Comparison of ENCODE assay signal across 1 cellular context in the genomic region with DNA sequence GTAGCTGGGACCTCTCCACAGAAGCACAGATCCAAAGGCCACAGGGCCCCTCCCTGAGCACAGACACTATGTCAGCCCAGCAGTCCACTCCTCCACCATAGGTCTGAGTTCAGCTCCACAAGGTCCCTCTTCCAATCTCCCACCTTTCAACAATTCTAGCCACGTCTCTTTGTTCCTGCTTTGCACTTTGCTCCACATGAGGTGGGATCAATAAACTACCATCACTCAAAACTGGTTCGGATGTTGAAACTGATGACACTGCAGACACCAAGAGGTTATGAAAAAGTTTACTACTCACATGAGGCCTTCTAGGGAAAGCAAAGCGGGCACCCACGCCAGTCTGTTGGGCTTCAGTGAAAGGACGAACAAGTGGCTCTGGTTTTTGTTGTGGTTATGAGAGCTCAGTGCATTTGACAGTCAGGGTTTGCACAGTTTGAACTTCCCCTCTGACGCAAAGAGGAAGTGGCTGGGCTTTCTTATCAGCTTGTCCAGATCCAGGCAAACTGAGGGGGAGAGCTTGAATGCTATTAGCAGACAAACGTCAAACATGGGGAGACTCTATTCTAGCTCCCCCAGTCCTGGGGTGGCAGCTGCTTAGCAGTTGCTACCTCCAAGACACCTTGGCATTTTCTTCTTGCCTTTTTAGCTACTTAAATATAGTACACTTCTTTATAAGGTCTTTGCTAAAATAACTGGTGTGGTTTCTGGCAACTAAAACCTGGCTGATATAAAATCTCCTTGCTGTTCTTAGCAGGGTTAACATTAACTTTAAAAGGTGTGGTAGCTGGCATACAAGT.
TF ChIP-seq lines count a peak whose summit lies in the region.

No MANE protein-coding gene starts in this region.

TF ChIP-seq in K562, 482 proteins besides CTCF, POLR2A, EP300 and RAD21 (continued from another document and continues in another):
- TF ChIP-seq, protein P1, sequence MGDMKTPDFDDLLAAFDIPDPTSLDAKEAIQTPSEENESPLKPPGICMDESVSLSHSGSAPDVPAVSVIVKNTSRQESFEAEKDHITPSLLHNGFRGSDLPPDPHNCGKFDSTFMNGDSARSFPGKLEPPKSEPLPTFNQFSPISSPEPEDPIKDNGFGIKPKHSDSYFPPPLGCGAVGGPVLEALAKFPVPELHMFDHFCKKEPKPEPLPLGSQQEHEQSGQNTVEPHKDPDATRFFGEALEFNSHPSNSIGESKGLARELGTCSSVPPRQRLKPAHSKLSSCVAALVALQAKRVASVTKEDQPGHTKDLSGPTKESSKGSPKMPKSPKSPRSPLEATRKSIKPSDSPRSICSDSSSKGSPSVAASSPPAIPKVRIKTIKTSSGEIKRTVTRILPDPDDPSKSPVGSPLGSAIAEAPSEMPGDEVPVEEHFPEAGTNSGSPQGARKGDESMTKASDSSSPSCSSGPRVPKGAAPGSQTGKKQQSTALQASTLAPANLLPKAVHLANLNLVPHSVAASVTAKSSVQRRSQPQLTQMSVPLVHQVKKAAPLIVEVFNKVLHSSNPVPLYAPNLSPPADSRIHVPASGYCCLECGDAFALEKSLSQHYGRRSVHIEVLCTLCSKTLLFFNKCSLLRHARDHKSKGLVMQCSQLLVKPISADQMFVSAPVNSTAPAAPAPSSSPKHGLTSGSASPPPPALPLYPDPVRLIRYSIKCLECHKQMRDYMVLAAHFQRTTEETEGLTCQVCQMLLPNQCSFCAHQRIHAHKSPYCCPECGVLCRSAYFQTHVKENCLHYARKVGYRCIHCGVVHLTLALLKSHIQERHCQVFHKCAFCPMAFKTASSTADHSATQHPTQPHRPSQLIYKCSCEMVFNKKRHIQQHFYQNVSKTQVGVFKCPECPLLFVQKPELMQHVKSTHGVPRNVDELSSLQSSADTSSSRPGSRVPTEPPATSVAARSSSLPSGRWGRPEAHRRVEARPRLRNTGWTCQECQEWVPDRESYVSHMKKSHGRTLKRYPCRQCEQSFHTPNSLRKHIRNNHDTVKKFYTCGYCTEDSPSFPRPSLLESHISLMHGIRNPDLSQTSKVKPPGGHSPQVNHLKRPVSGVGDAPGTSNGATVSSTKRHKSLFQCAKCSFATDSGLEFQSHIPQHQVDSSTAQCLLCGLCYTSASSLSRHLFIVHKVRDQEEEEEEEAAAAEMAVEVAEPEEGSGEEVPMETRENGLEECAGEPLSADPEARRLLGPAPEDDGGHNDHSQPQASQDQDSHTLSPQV (IDR thresholded peaks at IDR 0.05): peak; percentile 95
- TF ChIP-seq, protein P2, sequence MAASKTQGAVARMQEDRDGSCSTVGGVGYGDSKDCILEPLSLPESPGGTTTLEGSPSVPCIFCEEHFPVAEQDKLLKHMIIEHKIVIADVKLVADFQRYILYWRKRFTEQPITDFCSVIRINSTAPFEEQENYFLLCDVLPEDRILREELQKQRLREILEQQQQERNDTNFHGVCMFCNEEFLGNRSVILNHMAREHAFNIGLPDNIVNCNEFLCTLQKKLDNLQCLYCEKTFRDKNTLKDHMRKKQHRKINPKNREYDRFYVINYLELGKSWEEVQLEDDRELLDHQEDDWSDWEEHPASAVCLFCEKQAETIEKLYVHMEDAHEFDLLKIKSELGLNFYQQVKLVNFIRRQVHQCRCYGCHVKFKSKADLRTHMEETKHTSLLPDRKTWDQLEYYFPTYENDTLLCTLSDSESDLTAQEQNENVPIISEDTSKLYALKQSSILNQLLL (CRISPR knock-in tag; IDR thresholded peaks at IDR 0.05; ENCODE audit: borderline replicate concordance): no peak
- TF ChIP-seq JUN (IDR thresholded peaks at IDR 0.05; ENCODE audit: borderline replicate concordance, low read depth, low read length): peak; percentile 84; the same call in 1 of the 2 replicates
- no peak; the same call in 1 of the 2 replicates for TF ChIP-seq JUN (CRISPR knock-in tag; IDR thresholded peaks at IDR 0.05; ENCODE audit: borderline replicate concordance)
- peak; percentile 89; the same call in 1 of the 2 replicates for TF ChIP-seq TARDBP (IDR thresholded peaks at IDR 0.05)
- TF ChIP-seq PCBP1 (IDR thresholded peaks at IDR 0.05; ENCODE audit: low read depth, low read length, poor library complexity, severe bottlenecking): no peak
- TF ChIP-seq HNRNPL (IDR thresholded peaks at IDR 0.05; ENCODE audit: low read depth, low read length): peak; percentile 53; the same call in 1 of the 2 replicates
- no peak for TF ChIP-seq ZNF274 (IDR thresholded peaks at IDR 0.05; ENCODE audit: borderline replicate concordance, low read depth, low read length)
- TF ChIP-seq, protein P3, sequence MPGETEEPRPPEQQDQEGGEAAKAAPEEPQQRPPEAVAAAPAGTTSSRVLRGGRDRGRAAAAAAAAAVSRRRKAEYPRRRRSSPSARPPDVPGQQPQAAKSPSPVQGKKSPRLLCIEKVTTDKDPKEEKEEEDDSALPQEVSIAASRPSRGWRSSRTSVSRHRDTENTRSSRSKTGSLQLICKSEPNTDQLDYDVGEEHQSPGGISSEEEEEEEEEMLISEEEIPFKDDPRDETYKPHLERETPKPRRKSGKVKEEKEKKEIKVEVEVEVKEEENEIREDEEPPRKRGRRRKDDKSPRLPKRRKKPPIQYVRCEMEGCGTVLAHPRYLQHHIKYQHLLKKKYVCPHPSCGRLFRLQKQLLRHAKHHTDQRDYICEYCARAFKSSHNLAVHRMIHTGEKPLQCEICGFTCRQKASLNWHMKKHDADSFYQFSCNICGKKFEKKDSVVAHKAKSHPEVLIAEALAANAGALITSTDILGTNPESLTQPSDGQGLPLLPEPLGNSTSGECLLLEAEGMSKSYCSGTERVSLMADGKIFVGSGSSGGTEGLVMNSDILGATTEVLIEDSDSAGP (CRISPR knock-in tag; IDR thresholded peaks at IDR 0.05): no peak
- peak; percentile 51 for TF ChIP-seq NFE2 (IDR thresholded peaks at IDR 0.05; ENCODE audit: low read depth)
- TF ChIP-seq ILK (tag; IDR thresholded peaks at IDR 0.05; ENCODE audit: borderline replicate concordance, low read depth): no peak
- TF ChIP-seq, protein P4, sequence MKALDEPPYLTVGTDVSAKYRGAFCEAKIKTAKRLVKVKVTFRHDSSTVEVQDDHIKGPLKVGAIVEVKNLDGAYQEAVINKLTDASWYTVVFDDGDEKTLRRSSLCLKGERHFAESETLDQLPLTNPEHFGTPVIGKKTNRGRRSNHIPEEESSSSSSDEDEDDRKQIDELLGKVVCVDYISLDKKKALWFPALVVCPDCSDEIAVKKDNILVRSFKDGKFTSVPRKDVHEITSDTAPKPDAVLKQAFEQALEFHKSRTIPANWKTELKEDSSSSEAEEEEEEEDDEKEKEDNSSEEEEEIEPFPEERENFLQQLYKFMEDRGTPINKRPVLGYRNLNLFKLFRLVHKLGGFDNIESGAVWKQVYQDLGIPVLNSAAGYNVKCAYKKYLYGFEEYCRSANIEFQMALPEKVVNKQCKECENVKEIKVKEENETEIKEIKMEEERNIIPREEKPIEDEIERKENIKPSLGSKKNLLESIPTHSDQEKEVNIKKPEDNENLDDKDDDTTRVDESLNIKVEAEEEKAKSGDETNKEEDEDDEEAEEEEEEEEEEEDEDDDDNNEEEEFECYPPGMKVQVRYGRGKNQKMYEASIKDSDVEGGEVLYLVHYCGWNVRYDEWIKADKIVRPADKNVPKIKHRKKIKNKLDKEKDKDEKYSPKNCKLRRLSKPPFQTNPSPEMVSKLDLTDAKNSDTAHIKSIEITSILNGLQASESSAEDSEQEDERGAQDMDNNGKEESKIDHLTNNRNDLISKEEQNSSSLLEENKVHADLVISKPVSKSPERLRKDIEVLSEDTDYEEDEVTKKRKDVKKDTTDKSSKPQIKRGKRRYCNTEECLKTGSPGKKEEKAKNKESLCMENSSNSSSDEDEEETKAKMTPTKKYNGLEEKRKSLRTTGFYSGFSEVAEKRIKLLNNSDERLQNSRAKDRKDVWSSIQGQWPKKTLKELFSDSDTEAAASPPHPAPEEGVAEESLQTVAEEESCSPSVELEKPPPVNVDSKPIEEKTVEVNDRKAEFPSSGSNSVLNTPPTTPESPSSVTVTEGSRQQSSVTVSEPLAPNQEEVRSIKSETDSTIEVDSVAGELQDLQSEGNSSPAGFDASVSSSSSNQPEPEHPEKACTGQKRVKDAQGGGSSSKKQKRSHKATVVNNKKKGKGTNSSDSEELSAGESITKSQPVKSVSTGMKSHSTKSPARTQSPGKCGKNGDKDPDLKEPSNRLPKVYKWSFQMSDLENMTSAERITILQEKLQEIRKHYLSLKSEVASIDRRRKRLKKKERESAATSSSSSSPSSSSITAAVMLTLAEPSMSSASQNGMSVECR (CRISPR knock-in tag; IDR thresholded peaks at IDR 0.05): 0 out of 2 replicates have a peak, but pooled peaks have one; percentile 66
- 0 out of 2 replicates have a peak, but pooled peaks have one; percentile 34 for TF ChIP-seq ZNF583 (CRISPR knock-in tag; IDR thresholded peaks at IDR 0.05)
- TF ChIP-seq ZNF133 (CRISPR knock-in tag; IDR thresholded peaks at IDR 0.05): peak; percentile 54; the same call in 1 of the 2 replicates
- TF ChIP-seq MEF2D (tag; conservative IDR thresholded peaks at IDR 0.05; ENCODE audit: low read depth): peak; percentile 90
- TF ChIP-seq, protein P5, sequence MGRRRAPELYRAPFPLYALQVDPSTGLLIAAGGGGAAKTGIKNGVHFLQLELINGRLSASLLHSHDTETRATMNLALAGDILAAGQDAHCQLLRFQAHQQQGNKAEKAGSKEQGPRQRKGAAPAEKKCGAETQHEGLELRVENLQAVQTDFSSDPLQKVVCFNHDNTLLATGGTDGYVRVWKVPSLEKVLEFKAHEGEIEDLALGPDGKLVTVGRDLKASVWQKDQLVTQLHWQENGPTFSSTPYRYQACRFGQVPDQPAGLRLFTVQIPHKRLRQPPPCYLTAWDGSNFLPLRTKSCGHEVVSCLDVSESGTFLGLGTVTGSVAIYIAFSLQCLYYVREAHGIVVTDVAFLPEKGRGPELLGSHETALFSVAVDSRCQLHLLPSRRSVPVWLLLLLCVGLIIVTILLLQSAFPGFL (CRISPR knock-in tag; IDR thresholded peaks at IDR 0.05): no peak
- TF ChIP-seq, protein P6, sequence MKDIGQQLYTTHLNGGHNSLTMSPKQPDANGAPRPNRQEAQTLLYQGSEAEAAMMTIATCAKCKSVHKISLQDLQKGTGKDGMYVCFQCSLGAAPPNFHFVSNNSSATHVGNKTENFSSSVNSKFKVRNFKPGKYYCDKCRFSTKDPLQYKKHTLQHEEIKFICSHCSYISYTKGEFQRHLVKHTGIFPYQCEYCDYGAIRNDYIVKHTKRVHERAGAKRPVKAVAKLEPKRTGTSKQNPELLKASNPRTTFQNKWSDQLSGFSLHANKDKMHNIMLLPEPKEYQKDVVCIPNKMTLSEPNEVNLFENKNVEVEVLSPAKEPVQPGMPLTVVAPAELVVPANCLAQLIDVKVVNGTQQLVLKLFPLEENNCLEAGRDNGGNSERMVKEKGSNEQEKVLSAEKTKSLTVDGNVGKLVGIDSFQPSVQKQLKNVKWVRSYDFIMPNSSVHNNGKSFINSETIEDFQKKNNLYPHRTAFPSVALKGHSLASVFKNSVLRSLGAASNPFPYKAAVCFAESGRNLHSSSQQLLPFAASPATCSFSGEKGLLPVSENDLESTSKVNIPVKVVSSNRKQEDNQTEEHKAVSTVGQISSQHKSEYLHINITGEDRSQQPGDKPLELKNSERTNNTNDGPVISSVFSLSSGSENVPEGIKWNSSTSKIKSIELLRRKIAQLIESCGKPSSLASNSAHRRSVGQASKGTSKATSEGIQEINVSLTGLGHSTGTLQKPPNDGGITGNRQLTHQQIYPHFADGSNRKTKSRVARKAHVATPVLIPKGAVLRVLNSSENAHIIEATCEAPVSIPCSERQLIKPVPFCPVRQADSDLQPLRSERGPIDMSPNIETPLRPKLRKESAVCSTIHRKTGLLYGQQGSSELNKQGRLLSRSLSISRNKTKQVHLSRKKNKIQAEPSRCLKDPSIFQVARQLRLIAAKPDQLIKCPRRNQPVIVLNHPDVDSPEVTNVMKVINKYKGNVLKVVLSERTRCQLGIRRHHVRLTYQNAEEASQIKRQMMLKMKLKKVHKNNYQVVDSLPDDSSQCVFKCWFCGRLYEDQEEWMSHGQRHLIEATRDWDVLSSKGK (CRISPR knock-in tag; IDR thresholded peaks at IDR 0.05): peak; percentile 40; the same call in 1 of the 2 replicates
- TF ChIP-seq, protein P7, sequence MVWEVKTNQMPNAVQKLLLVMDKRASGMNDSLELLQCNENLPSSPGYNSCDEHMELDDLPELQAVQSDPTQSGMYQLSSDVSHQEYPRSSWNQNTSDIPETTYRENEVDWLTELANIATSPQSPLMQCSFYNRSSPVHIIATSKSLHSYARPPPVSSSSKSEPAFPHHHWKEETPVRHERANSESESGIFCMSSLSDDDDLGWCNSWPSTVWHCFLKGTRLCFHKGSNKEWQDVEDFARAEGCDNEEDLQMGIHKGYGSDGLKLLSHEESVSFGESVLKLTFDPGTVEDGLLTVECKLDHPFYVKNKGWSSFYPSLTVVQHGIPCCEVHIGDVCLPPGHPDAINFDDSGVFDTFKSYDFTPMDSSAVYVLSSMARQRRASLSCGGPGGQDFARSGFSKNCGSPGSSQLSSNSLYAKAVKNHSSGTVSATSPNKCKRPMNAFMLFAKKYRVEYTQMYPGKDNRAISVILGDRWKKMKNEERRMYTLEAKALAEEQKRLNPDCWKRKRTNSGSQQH (CRISPR knock-in tag; IDR thresholded peaks at IDR 0.05): peak; percentile 80; the same call in 1 of the 2 replicates
- peak; percentile 96 for TF ChIP-seq PML (IDR thresholded peaks at IDR 0.05; ENCODE audit: low read length)
- TF ChIP-seq BHLHE40 (IDR thresholded peaks at IDR 0.05; ENCODE audit: low read length): peak; percentile 71
